In genomic region chr1:50808296-50808695, GRCh38 we compare ENCODE assay signal across 1 cellular context.
TF ChIP-seq lines count a peak whose summit lies in the region.

No MANE protein-coding gene starts in this region.

TF ChIP-seq in HepG2, 621 proteins besides CTCF, POLR2A, EP300 and RAD21 (continued from another document):
- TF ChIP-seq, protein P1, sequence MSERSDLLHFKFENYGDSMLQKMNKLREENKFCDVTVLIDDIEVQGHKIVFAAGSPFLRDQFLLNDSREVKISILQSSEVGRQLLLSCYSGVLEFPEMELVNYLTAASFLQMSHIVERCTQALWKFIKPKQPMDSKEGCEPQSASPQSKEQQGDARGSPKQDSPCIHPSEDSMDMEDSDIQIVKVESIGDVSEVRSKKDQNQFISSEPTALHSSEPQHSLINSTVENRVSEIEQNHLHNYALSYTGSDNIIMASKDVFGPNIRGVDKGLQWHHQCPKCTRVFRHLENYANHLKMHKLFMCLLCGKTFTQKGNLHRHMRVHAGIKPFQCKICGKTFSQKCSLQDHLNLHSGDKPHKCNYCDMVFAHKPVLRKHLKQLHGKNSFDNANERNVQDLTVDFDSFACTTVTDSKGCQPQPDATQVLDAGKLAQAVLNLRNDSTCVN (CRISPR knock-in tag; IDR thresholded peaks at IDR 0.05; ENCODE audit: borderline replicate concordance) = no peak
- TF ChIP-seq CBX5 (CRISPR knock-in tag; IDR thresholded peaks at IDR 0.05; ENCODE audit: borderline replicate concordance) = no peak
- no peak for TF ChIP-seq ZNF775 (CRISPR knock-in tag; IDR thresholded peaks at IDR 0.05; ENCODE audit: borderline replicate concordance)
- TF ChIP-seq HNRNPL (IDR thresholded peaks at IDR 0.05; ENCODE audit: low read depth, low read length) = no peak
- TF ChIP-seq NR2F6 (IDR thresholded peaks at IDR 0.05) = no peak
- no peak for TF ChIP-seq NR2F6 (CRISPR knock-in tag; IDR thresholded peaks at IDR 0.05)
